In genomic region chr2:98778153-98778552, GRCh38 we compare ENCODE assay signal across 26 cellular contexts.
"Had no signal": no experiment of that assay in that cellular context is flagged by ENCODE, and none has a peak within 500 bp of the region (broad histone marks: within the 10 kb centered on the region; RNA-seq: fewer than 3 reads in every experiment).

No MANE protein-coding gene starts in this region.

- H3K36me3 ChIP-seq: esophagus squamous epithelium, gastroesophageal sphincter, heart right ventricle, WERI-Rb-1 had no signal

- H3K27me3 ChIP-seq: body of pancreas, esophagus squamous epithelium, hepatocyte had no signal

- H3K4me3 ChIP-seq: body of pancreas, esophagus squamous epithelium, gastroesophageal sphincter, heart right ventricle, hepatocyte had no signal

- H3K4me1 ChIP-seq: gastroesophageal sphincter had no signal

- DNase-seq: activated B cell treated with CpG ODN at 0.5 μM for 24 hours; activated CD4-positive, alpha-beta T cell treated with anti-CD3 and anti-CD28 coated beads for 48 hours; activated CD4-positive, alpha-beta T cell treated with anti-CD3 and anti-CD28 coated beads, Interleukin-2, amount 50 U/mL, for 1 hour; activated CD4-positive, alpha-beta T cell treated with anti-CD3 and anti-CD28 coated beads, Interleukin-2, amount 50 U/mL, for 48 hours; activated CD8-positive, alpha-beta T cell treated with anti-CD3 and anti-CD28 coated beads for 36 hours; activated effector memory CD4-positive, alpha-beta T cell treated with Interleukin-2 at 50 U/mL for 16 hours; activated gamma-delta T cell treated with Interleukin-2 at 50 U/mL for 16 hours; activated naive CD4-positive, alpha-beta T cell treated with anti-CD3 and anti-CD28 coated beads, Interleukin-2, amount 50 U/mL, for 16 hours; activated naive CD4-positive, alpha-beta T cell treated with Interleukin-2 at 50 U/mL for 16 hours; activated T-cell treated with anti-CD3 and anti-CD28 coated beads, Interleukin-2, amount 50 U/mL, for 4 hours; amygdala; aorta; body of pancreas; caudate nucleus; cortex of kidney; effector CD8-positive, alpha-beta T cell; esophagus squamous epithelium; foreskin melanocyte; heart right ventricle; T1000; WERI-Rb-1 had no signal

- H3K27ac ChIP-seq: body of pancreas, epithelial cell of prostate, esophagus squamous epithelium, gastroesophageal sphincter, heart right ventricle, hepatocyte, WERI-Rb-1 had no signal

- ATAC-seq: activated CD4-positive, CD25-positive, alpha-beta regulatory T cell treated with anti-CD3 and anti-CD28 coated beads, Interleukin-2, amount 50 U/mL, for 24 hours; activated CD8-positive, alpha-beta T cell treated with anti-CD3 and anti-CD28 coated beads for 36 hours; activated T-cell treated with anti-CD3 and anti-CD28 coated beads, Interleukin-2, amount 50 U/mL, for 4 hours; activated T-helper 17 cell treated with anti-CD3 and anti-CD28 coated beads, Interleukin-2, amount 50 U/mL, for 72 hours; body of pancreas; gastroesophageal sphincter; heart right ventricle had no signal
